ENCODE assay signal across 19 cellular contexts in genomic region chr5:158559643-158560042, GRCh38.
DNase-seq lines count a peak whose midpoint lies in the region; ATAC-seq and TF ChIP-seq lines count a peak whose summit lies in the region.
"Had no signal": no experiment of that assay in that cellular context is flagged by ENCODE, and none has a peak within 500 bp of the region (broad histone marks: within the 10 kb centered on the region; RNA-seq: fewer than 3 reads in every experiment).

No MANE protein-coding gene starts in this region.

- H3K4me3 Mint-ChIP-seq in IgD-negative memory B cell = peak overlapping the region in 3 of 4 donors; percentile 60 to 92 (median 88)
- H3K4me3 Mint-ChIP-seq: activated CD8-positive, alpha-beta T cell treated with anti-CD3 and anti-CD28 coated beads for 36 hours; activated T-helper 17 cell treated with anti-CD3 and anti-CD28 coated beads, Interleukin-2, amount 50 U/mL, for 72 hours; CD8-positive, alpha-beta memory T cell; HFFc6 had no signal

- H3K36me3 ChIP-seq in mammary epithelial cell (ENCODE audit: insufficient read depth, low read length) = no peaks in the 10 kb centered on the region
- H3K36me3 ChIP-seq: ascending aorta, prostate gland, thoracic aorta had no signal

- dilution Hi-C loops in mammary epithelial cell (cut with HindIII; ENCODE audit: low sequenced_read_pairs) = no loop called here

- peaks cover 2% of the 10 kb centered on the region for H3K27me3 ChIP-seq in mammary epithelial cell (ENCODE audit: insufficient read depth, low read length)
- H3K27me3 ChIP-seq: ascending aorta had no signal

- H4K20me1 ChIP-seq in mammary epithelial cell (ENCODE audit: insufficient read depth, low read length) = no peaks in the 10 kb centered on the region

- peaks cover 6% of the 10 kb centered on the region for H3K4me1 ChIP-seq in mammary epithelial cell (ENCODE audit: insufficient read depth, low read length)
- H3K4me1 ChIP-seq: A549, ascending aorta, prostate gland had no signal

- H3K4me2 ChIP-seq in mammary epithelial cell (ENCODE audit: insufficient read depth, low read depth, low read length) = no peak overlapping the region
- H3K4me2 ChIP-seq: A549 had no signal

- TF ChIP-seq CTCF in mammary epithelial cell (conservative IDR thresholded peaks at IDR 0.05 in 1 of 2, IDR thresholded peaks at IDR 0.05 in 1 of 2; ENCODE audit: extremely low read depth in 1 of 2, insufficient read depth in 1 of 2, low read depth in 1 of 2, low read length in 2 of 2) = no peak

- intact Hi-C loops in mammary epithelial cell (cut with micrococcal nuclease) = no loop called here

- CTCF ChIA-PET in mammary epithelial cell (lab: Charles Lee; ENCODE audit: low non-redundant PET) = no interaction called here

- in situ Hi-C loops in mammary epithelial cell (cut with MboI; ENCODE audit: low sequenced_read_pairs in 2 of 2) = no loop called here
- in situ Hi-C loops in KBM-7 (cut with MboI; ENCODE audit: low pct_unique_long_range_greater_than_20kb, low sequenced_read_pairs) = no loop called here

- no peaks in the 10 kb centered on the region for H3K27me3 Mint-ChIP-seq in IgD-negative memory B cell
- H3K27me3 Mint-ChIP-seq: activated CD8-positive, alpha-beta T cell treated with anti-CD3 and anti-CD28 coated beads for 36 hours; CD8-positive, alpha-beta memory T cell had no signal

- no peak for DNase-seq in stimulated activated CD4-positive, alpha-beta T cell treated with anti-CD3 and anti-CD28 coated beads, Interleukin-12 subunit alpha, Interleukin-12 subunit beta, amount 100 ng/mL, for 4 hours
- no peak for DNase-seq in mammary epithelial cell
- DNase-seq in KBM-7 = no peak
- DNase-seq in activated naive CD4-positive, alpha-beta T cell treated with anti-CD3 and anti-CD28 coated beads, Interleukin-2, amount 50 U/mL, for 72 hours (ENCODE audit: low spot score in 2 of 2) = no peak
- DNase-seq: CD8-positive, alpha-beta memory T cell; HFFc6; NCI-H1930; NCI-H748 treated with DMSO at 0.1 percent for 48 hours had no signal

- H3K4me1 Mint-ChIP-seq in IgD-negative memory B cell = peaks cover 18 to 26% (median 24%) of the 10 kb centered on the region in 3 donors
- H3K4me1 Mint-ChIP-seq: activated T-helper 17 cell treated with anti-CD3 and anti-CD28 coated beads, Interleukin-2, amount 50 U/mL, for 72 hours had no signal

- no TSS peak for BruUV-seq in mammary epithelial cell (replicated peaks; lab: Mats Ljungman, UMichigan)

- H3K79me2 ChIP-seq in mammary epithelial cell (ENCODE audit: insufficient read depth, low read length) = no peaks in the 10 kb centered on the region

- no peak overlapping the region for H3K27ac ChIP-seq in mammary epithelial cell (ENCODE audit: insufficient read depth, low read depth, low read length)
- H3K27ac ChIP-seq: A549, ascending aorta, coronary artery, prostate gland, thoracic aorta had no signal

- H3K9ac ChIP-seq in mammary epithelial cell (ENCODE audit: insufficient read depth, low read length) = no peak overlapping the region

- H3K9me3 ChIP-seq in mammary epithelial cell (replicated peaks; ENCODE audit: insufficient read depth, low read length) = no peaks in the 10 kb centered on the region
- H3K9me3 ChIP-seq: A549, prostate gland, thoracic aorta had no signal

- peak overlapping the region; percentile 24; the same call in 1 of the 2 replicates for H3K4me3 ChIP-seq in GM08714 (ENCODE audit: low read length)
- no peak overlapping the region for H3K4me3 ChIP-seq in mammary epithelial cell (replicated peaks in 1 of 3; ENCODE audit: insufficient read depth in 1 of 3, low read depth in 2 of 3, low read length in 3 of 3)
- H3K4me3 ChIP-seq: A549, ascending aorta, coronary artery, prostate gland, thoracic aorta had no signal

- no peaks in the 10 kb centered on the region for H3K9me3 Mint-ChIP-seq in IgD-negative memory B cell
- peaks cover 6 to 12% of the 10 kb centered on the region in 2 donors for H3K9me3 Mint-ChIP-seq in activated naive CD4-positive, alpha-beta T cell treated with anti-CD3 and anti-CD28 coated beads, Interleukin-2, amount 50 U/mL, for 72 hours
- H3K9me3 Mint-ChIP-seq: activated CD8-positive, alpha-beta T cell treated with anti-CD3 and anti-CD28 coated beads for 36 hours had no signal

- ATAC-seq in GM19455 (IDR thresholded peaks at IDR 0.05; ENCODE audit: unreplicated experiment) (peak; percentile 61), HG02885 (IDR thresholded peaks at IDR 0.05; ENCODE audit: poor library complexity, unreplicated experiment) (peak; percentile 29)
- no peak for ATAC-seq in activated naive CD4-positive, alpha-beta T cell treated with anti-CD3 and anti-CD28 coated beads, Interleukin-2, amount 50 U/mL, for 72 hours
- ATAC-seq: A549; activated CD8-positive, alpha-beta T cell treated with anti-CD3 and anti-CD28 coated beads for 36 hours; activated T-helper 17 cell treated with anti-CD3 and anti-CD28 coated beads, Interleukin-2, amount 50 U/mL, for 72 hours had no signal

- no peak overlapping the region for H3K27ac Mint-ChIP-seq in IgD-negative memory B cell
- H3K27ac Mint-ChIP-seq in activated naive CD4-positive, alpha-beta T cell treated with anti-CD3 and anti-CD28 coated beads, Interleukin-2, amount 50 U/mL, for 72 hours = no peak overlapping the region
- H3K27ac Mint-ChIP-seq: activated CD8-positive, alpha-beta T cell treated with anti-CD3 and anti-CD28 coated beads for 36 hours; activated T-helper 17 cell treated with anti-CD3 and anti-CD28 coated beads, Interleukin-2, amount 50 U/mL, for 72 hours; CD8-positive, alpha-beta memory T cell; HFFc6 had no signal

- H3K36me3 Mint-ChIP-seq in IgD-negative memory B cell = peaks cover 2% of the 10 kb centered on the region
- no peaks in the 10 kb centered on the region for H3K36me3 Mint-ChIP-seq in activated naive CD4-positive, alpha-beta T cell treated with anti-CD3 and anti-CD28 coated beads, Interleukin-2, amount 50 U/mL, for 72 hours
- H3K36me3 Mint-ChIP-seq: CD8-positive, alpha-beta memory T cell had no signal

- WGBS in mammary epithelial cell (ENCODE audit: low coverage, missing lambda C conversion rate) = 98% methylated on average over 7 of the region's 7 CpGs

- H2AFZ ChIP-seq in mammary epithelial cell (ENCODE audit: low read depth, low read length) = no peak overlapping the region

Comparison
In these comparisons a context has a peak if more than half of its experiments do, and no peak if none do; other contexts are left out.
1. ATAC-seq: peak in GM19455 (single experiment) and HG02885 (single experiment); none in activated naive CD4-positive, alpha-beta T cell treated with anti-CD3 and anti-CD28 coated beads, Interleukin-2, amount 50 U/mL, for 72 hours (0 of 2).